ENCODE assay signal across 37 cellular contexts in genomic region chr7:108578937-108579336, GRCh38.
"Had no signal": no experiment of that assay in that cellular context is flagged by ENCODE, and none has a peak within 500 bp of the region (broad histone marks: within the 10 kb centered on the region; RNA-seq: fewer than 3 reads in every experiment).

No MANE protein-coding gene starts in this region.

- H3K27ac ChIP-seq: adrenal gland, body of pancreas, brain microvascular endothelial cell, breast epithelium, WERI-Rb-1 had no signal

- H3K9me3 Mint-ChIP-seq: activated T-helper 17 cell treated with anti-CD3 and anti-CD28 coated beads, Interleukin-2, amount 50 U/mL, for 72 hours; T-helper 1 cell treated with Interleukin-12 subunit alpha and Interleukin-12 subunit beta and Interleukin-4 antibody, amounts not matched to agents 30 μg/mL and 1 μg/mL, for 36 hours had no signal

- H3K4me3 Mint-ChIP-seq: activated CD4-positive, alpha-beta memory T cell treated with anti-CD3 and anti-CD28 coated beads for 36 hours; activated CD4-positive, alpha-beta T cell treated with anti-CD3 and anti-CD28 coated beads for 36 hours; activated CD4-positive, alpha-beta T cell treated with anti-CD3 and anti-CD28 coated beads, Interleukin-2, amount 10 ng/mL, durations not matched to agents 24 days and 14 days; activated CD8-positive, alpha-beta T cell treated with anti-CD3 and anti-CD28 coated beads for 36 hours; activated naive CD4-positive, alpha-beta T cell treated with anti-CD3 and anti-CD28 coated beads for 36 hours; activated naive CD8-positive, alpha-beta T cell treated with anti-CD3 and anti-CD28 coated beads for 36 hours; activated T-cell treated with anti-CD3 and anti-CD28 coated beads, Interleukin-2, amount 50 U/mL, for 4 hours; activated T-cell treated with anti-CD3 and anti-CD28 coated beads, Interleukin-2, amount 50 U/mL, for 72 hours; activated T-helper 1 cell treated with anti-CD3 and anti-CD28 coated beads, Interleukin-12 subunit alpha, Interleukin-12 subunit beta, Interleukin-2, Interleukin-4 antibody, amounts not matched to agents 30 ng/mL and 10 ng/mL and 1 ng/mL, durations not matched to agents 14 hours and 24 hours and 36 hours; activated T-helper 17 cell treated with anti-CD3 and anti-CD28 coated beads, Interleukin-2, amount 50 U/mL, for 72 hours; T-helper 1 cell treated with Interleukin-12 subunit alpha and Interleukin-12 subunit beta and Interleukin-4 antibody, amounts not matched to agents 30 μg/mL and 1 μg/mL, for 36 hours; T-helper 2 cell treated with Interferon-gamma antibody and Interleukin-4, amounts not matched to agents 5 μg/mL and 100 μg/mL, for 36 hours; WTC11 had no signal

- H3K27ac Mint-ChIP-seq: activated CD4-positive, alpha-beta memory T cell treated with anti-CD3 and anti-CD28 coated beads for 36 hours; activated CD4-positive, alpha-beta T cell treated with anti-CD3 and anti-CD28 coated beads for 36 hours; activated CD4-positive, alpha-beta T cell treated with anti-CD3 and anti-CD28 coated beads, Interleukin-2, amount 10 ng/mL, durations not matched to agents 24 days and 14 days; activated CD8-positive, alpha-beta T cell treated with anti-CD3 and anti-CD28 coated beads for 36 hours; activated naive CD4-positive, alpha-beta T cell treated with anti-CD3 and anti-CD28 coated beads for 36 hours; activated naive CD4-positive, alpha-beta T cell treated with anti-CD3 and anti-CD28 coated beads, Interleukin-2, amount 50 U/mL, for 72 hours; activated naive CD8-positive, alpha-beta T cell treated with anti-CD3 and anti-CD28 coated beads for 36 hours; activated T-cell treated with anti-CD3 and anti-CD28 coated beads, Interleukin-2, amount 50 U/mL, for 72 hours; activated T-helper 1 cell treated with anti-CD3 and anti-CD28 coated beads, Interleukin-12 subunit alpha, Interleukin-12 subunit beta, Interleukin-2, Interleukin-4 antibody, amounts not matched to agents 30 ng/mL and 10 ng/mL and 1 ng/mL, durations not matched to agents 14 hours and 24 hours and 36 hours; activated T-helper 17 cell treated with anti-CD3 and anti-CD28 coated beads, Interleukin-2, amount 50 U/mL, for 72 hours; T-helper 1 cell treated with Interleukin-12 subunit alpha and Interleukin-12 subunit beta and Interleukin-4 antibody, amounts not matched to agents 30 μg/mL and 1 μg/mL, for 36 hours; T-helper 2 cell treated with Interferon-gamma antibody and Interleukin-4, amounts not matched to agents 5 μg/mL and 100 μg/mL, for 36 hours; WTC11 had no signal

- H3K27me3 Mint-ChIP-seq: activated CD4-positive, alpha-beta memory T cell treated with anti-CD3 and anti-CD28 coated beads for 36 hours; activated CD4-positive, alpha-beta T cell treated with anti-CD3 and anti-CD28 coated beads for 36 hours; activated CD4-positive, alpha-beta T cell treated with anti-CD3 and anti-CD28 coated beads, Interleukin-2, amount 10 ng/mL, durations not matched to agents 24 days and 14 days; activated CD8-positive, alpha-beta T cell treated with anti-CD3 and anti-CD28 coated beads for 36 hours; activated naive CD8-positive, alpha-beta T cell treated with anti-CD3 and anti-CD28 coated beads for 36 hours; activated T-helper 17 cell treated with anti-CD3 and anti-CD28 coated beads, Interleukin-2, amount 50 U/mL, for 72 hours had no signal

- DNase-seq: activated CD4-positive, alpha-beta memory T cell treated with anti-CD3 and anti-CD28 coated beads for 36 hours; activated CD4-positive, alpha-beta T cell treated with anti-CD3 and anti-CD28 coated beads for 1 hour; activated CD4-positive, alpha-beta T cell treated with anti-CD3 and anti-CD28 coated beads for 36 hours; activated CD4-positive, alpha-beta T cell treated with anti-CD3 and anti-CD28 coated beads, Interleukin-2, amount 10 ng/mL, durations not matched to agents 24 days and 14 days; activated CD4-positive, alpha-beta T cell treated with anti-CD3 and anti-CD28 coated beads, Interleukin-2, amount 50 U/mL, for 1 hour; activated CD4-positive, alpha-beta T cell treated with anti-CD3 and anti-CD28 coated beads, Interleukin-2, amount 50 U/mL, for 4 hours; activated CD4-positive, CD25-positive, alpha-beta regulatory T cell; activated CD8-positive, alpha-beta memory T cell treated with anti-CD3 and anti-CD28 coated beads, Interleukin-2, amount 50 U/mL, for 4 hours; activated CD8-positive, alpha-beta T cell treated with anti-CD3 and anti-CD28 coated beads for 36 hours; activated effector memory CD4-positive, alpha-beta T cell treated with anti-CD3 and anti-CD28 coated beads, Interleukin-2, amount 50 U/mL, for 16 hours; activated gamma-delta T cell treated with Interleukin-2 at 50 U/mL for 16 hours; activated naive CD4-positive, alpha-beta T cell; activated naive CD4-positive, alpha-beta T cell treated with anti-CD3 and anti-CD28 coated beads for 36 hours; activated naive CD4-positive, alpha-beta T cell treated with anti-CD3 and anti-CD28 coated beads, Interleukin-2, amount 50 U/mL, for 16 hours; activated naive CD8-positive, alpha-beta T cell treated with anti-CD3 and anti-CD28 coated beads for 36 hours; activated T-cell treated with anti-CD3 and anti-CD28 coated beads for 4 hours; activated T-cell treated with anti-CD3 and anti-CD28 coated beads, Interleukin-2, amount 50 U/mL, for 1 hour; activated T-cell treated with anti-CD3 and anti-CD28 coated beads, Interleukin-2, amount 50 U/mL, for 4 hours; activated T-cell treated with anti-CD3 and anti-CD28 coated beads, Interleukin-2, amount 50 U/mL, for 72 hours; adrenal gland; amniotic stem cell; aorta; body of pancreas; brain microvascular endothelial cell; central memory CD4-positive, alpha-beta T cell; T-helper 1 cell; T-helper 2 cell; T-helper 9 cell; WERI-Rb-1 had no signal

- ATAC-seq: activated CD4-positive, alpha-beta T cell treated with anti-CD3 and anti-CD28 coated beads for 36 hours; activated CD4-positive, CD25-positive, alpha-beta regulatory T cell treated with anti-CD3 and anti-CD28 coated beads, Interleukin-2, amount 50 U/mL, for 24 hours; activated CD8-positive, alpha-beta T cell treated with anti-CD3 and anti-CD28 coated beads for 36 hours; activated T-cell treated with anti-CD3 and anti-CD28 coated beads, Interleukin-2, amount 50 U/mL, for 4 hours; activated T-helper 17 cell treated with anti-CD3 and anti-CD28 coated beads, Interleukin-2, amount 50 U/mL, for 72 hours; body of pancreas; WTC11 had no signal
